24 cellular contexts compared by ENCODE assay signal in the genomic region with DNA sequence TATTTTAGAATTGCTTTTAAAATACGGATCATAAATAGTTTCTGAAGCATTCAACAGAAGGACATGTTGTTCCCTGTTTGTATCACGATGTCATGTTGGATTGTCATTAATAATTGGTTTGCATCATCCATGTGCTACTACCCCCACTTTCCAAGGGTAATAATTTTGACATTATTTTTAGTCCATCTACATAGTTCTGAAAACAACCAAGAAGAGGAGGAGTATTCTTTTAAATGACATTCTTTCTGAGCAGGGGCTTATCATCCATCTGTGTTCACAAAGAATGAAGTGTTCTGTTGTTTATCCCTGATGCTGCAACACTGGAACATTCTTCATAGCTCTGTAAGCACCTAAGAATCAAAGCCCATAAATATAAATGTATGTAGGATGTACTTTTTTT.
A peak's percentile ranks its signal among the peaks of the same experiment; 100 is the strongest.
DNase-seq lines count a peak whose midpoint lies in the region; ATAC-seq and TF ChIP-seq lines count a peak whose summit lies in the region.
"Had no signal": no experiment of that assay in that cellular context is flagged by ENCODE, and none has a peak within 500 bp of the region (broad histone marks: within the 10 kb centered on the region; RNA-seq: fewer than 3 reads in every experiment).

No MANE protein-coding gene starts in this region.

- peak; percentile 51 for TF ChIP-seq EP300 in esophagus muscularis mucosa (IDR thresholded peaks at IDR 0.05)

- no peaks in the 10 kb centered on the region for H3K27me3 Mint-ChIP-seq in mesothelial cell of epicardium (ENCODE audit: low read depth)
- peaks cover 0 to 1% of the 10 kb centered on the region in 2 donors for H3K27me3 Mint-ChIP-seq in CD4-positive, alpha-beta memory T cell
- H3K27me3 Mint-ChIP-seq: CD8-positive, alpha-beta memory T cell; IgD-negative memory B cell had no signal

- 64% methylated on average over 2 of the region's 2 CpGs for WGBS in esophagus muscularis mucosa

- no peaks in the 10 kb centered on the region for H3K36me3 ChIP-seq in A673 (ENCODE audit: insufficient read depth, low read length, poor library complexity, severe bottlenecking)
- H3K36me3 ChIP-seq in SK-N-MC (ENCODE audit: insufficient read depth, low read length) = peaks cover 8% of the 10 kb centered on the region; the same call in 1 of the 2 replicates
- H3K36me3 ChIP-seq in esophagus muscularis mucosa = no peaks in the 10 kb centered on the region
- H3K36me3 ChIP-seq in WERI-Rb-1 = no peaks in the 10 kb centered on the region
- H3K36me3 ChIP-seq in CD4-positive, alpha-beta memory T cell (ENCODE audit: insufficient read depth, low read length) = no peaks in the 10 kb centered on the region
- H3K36me3 ChIP-seq: HAP-1 had no signal

- no peak for TF ChIP-seq POLR2A in esophagus muscularis mucosa (IDR thresholded peaks at IDR 0.05; ENCODE audit: low read depth)

- BruUV-seq in A673 (replicated peaks; lab: Mats Ljungman, UMichigan) = no TSS peak

- ATAC-seq in HG03196 (IDR thresholded peaks at IDR 0.05; ENCODE audit: unreplicated experiment) (no peak), GM19351 (IDR thresholded peaks at IDR 0.05; ENCODE audit: unreplicated experiment) (no peak)
- ATAC-seq: GM23338 had no signal

- peaks cover 20% of the 10 kb centered on the region for H3K4me1 Mint-ChIP-seq in mesothelial cell of epicardium
- H3K4me1 Mint-ChIP-seq in CD4-positive, alpha-beta memory T cell = peaks cover 5 to 14% (median 11%) of the 10 kb centered on the region in 4 donors
- H3K4me1 Mint-ChIP-seq: GM23338 had no signal

- intact Hi-C loops in A673 (cut with micrococcal nuclease; ENCODE audit: unreplicated experiment) (loop anchor here (2.0 to 5.0 kb wide), 2 partner anchors 761 to 917 kb away; no protein-coding TSS in a partner anchor), esophagus muscularis mucosa (cut with DNase I) (no loop called here)
- intact Hi-C loops in CD4-positive, alpha-beta memory T cell (cut with micrococcal nuclease) = no loop called here

- POLR2A ChIA-PET in A673 (lab: Charles Lee; ENCODE audit: low non-redundant PET) = no interaction called here
- POLR2A ChIA-PET in CD4-positive, alpha-beta memory T cell (lab: Charles Lee; ENCODE audit: partially characterized antibody) = interaction anchor here (2.4 kb wide), 1 partner anchor 151 kb away, joined by 7 read pairs; the partner anchor contains the start of gene CITED2

- H3K4me3 Mint-ChIP-seq in mesothelial cell of epicardium = no peak overlapping the region
- H3K4me3 Mint-ChIP-seq in CD4-positive, alpha-beta memory T cell = no peak overlapping the region
- H3K4me3 Mint-ChIP-seq: CD8-positive, alpha-beta memory T cell; GM23338; IgD-negative memory B cell had no signal

- H3K4me3 ChIP-seq in A673 (ENCODE audit: low read depth, low read length, poor library complexity, severe bottlenecking) (no peak overlapping the region), SK-N-MC (no peak overlapping the region), esophagus muscularis mucosa (no peak overlapping the region), WERI-Rb-1 (ENCODE audit: low read depth, low read length) (no peak overlapping the region)
- no peak overlapping the region for H3K4me3 ChIP-seq in CD4-positive, alpha-beta memory T cell (ENCODE audit: low read length in 2 of 2)
- H3K4me3 ChIP-seq: GM23338, HAP-1 had no signal

- H3K36me3 Mint-ChIP-seq in mesothelial cell of epicardium = peaks cover 4% of the 10 kb centered on the region
- no peaks in the 10 kb centered on the region for H3K36me3 Mint-ChIP-seq in CD4-positive, alpha-beta memory T cell

- H3K9ac ChIP-seq in SK-N-MC (ENCODE audit: insufficient read length) = peak overlapping the region; percentile 70

- H3K27ac Mint-ChIP-seq in mesothelial cell of epicardium = peak overlapping the region; percentile 71
- H3K27ac Mint-ChIP-seq in CD4-positive, alpha-beta memory T cell = peak overlapping the region in 1 of 7 donors; percentile 30
- H3K27ac Mint-ChIP-seq: CD8-positive, alpha-beta memory T cell; GM23338; IgD-negative memory B cell had no signal

- H3K27ac ChIP-seq in A673 (ENCODE audit: low read depth, low read length, poor library complexity, severe bottlenecking) = peak overlapping the region; percentile 95
- H3K27ac ChIP-seq in SK-N-MC = peak overlapping the region; percentile 96
- H3K27ac ChIP-seq in esophagus muscularis mucosa (replicated peaks in 1 of 4) = peak overlapping the region in 2 of 4 donors; percentile 45 to 55
- H3K27ac ChIP-seq in WERI-Rb-1 = no peak overlapping the region
- no peak overlapping the region for H3K27ac ChIP-seq in CD4-positive, alpha-beta memory T cell (ENCODE audit: low read depth, low read length)
- H3K27ac ChIP-seq: 22Rv1, RWPE1 had no signal

- H3K27me3 ChIP-seq in A673 (replicated peaks; ENCODE audit: insufficient read depth, low read depth, low read length, poor library complexity) (no peaks in the 10 kb centered on the region), esophagus muscularis mucosa (no peaks in the 10 kb centered on the region), WERI-Rb-1 (ENCODE audit: insufficient read depth, low read depth, severe bottlenecking) (no peaks in the 10 kb centered on the region)
- H3K27me3 ChIP-seq in CD4-positive, alpha-beta memory T cell (ENCODE audit: insufficient read depth, low read length) = no peaks in the 10 kb centered on the region

- H3K4me1 ChIP-seq in A673 (ENCODE audit: insufficient read depth, low read length, poor library complexity, severe bottlenecking) = peaks cover 40% of the 10 kb centered on the region
- H3K4me1 ChIP-seq in esophagus muscularis mucosa = peaks cover 2 to 28% (median 6%) of the 10 kb centered on the region in 4 donors
- peaks cover 11% of the 10 kb centered on the region for H3K4me1 ChIP-seq in CD4-positive, alpha-beta memory T cell (ENCODE audit: insufficient read depth, low read length)
- H3K4me1 ChIP-seq: HAP-1 had no signal

- CTCF ChIA-PET in A673 (lab: Charles Lee) = no interaction called here
- CTCF ChIA-PET in CD4-positive, alpha-beta memory T cell (lab: Charles Lee; ENCODE audit: partially characterized antibody) = no interaction called here

- TF ChIP-seq CTCF in A673 (conservative IDR thresholded peaks at IDR 0.05; ENCODE audit: low read depth, low read length) = no peak
- no peak for TF ChIP-seq CTCF in esophagus muscularis mucosa (IDR thresholded peaks at IDR 0.05)
- no peak for TF ChIP-seq CTCF in mesothelial cell of epicardium (IDR thresholded peaks at IDR 0.05; ENCODE audit: unreplicated experiment)
- TF ChIP-seq CTCF in WERI-Rb-1 (IDR thresholded peaks at IDR 0.05; ENCODE audit: low read depth, low read length) = no peak

- DNase-seq in A673 (ENCODE audit: low spot score) (peak; percentile 22), SK-N-MC (ENCODE audit: low read depth, low spot score) (no peak), esophagus muscularis mucosa (ENCODE audit: extremely low spot score) (no peak), mesothelial cell of epicardium (ENCODE audit: low spot score in 2 of 2, unreplicated experiment in 2 of 2) (no peak), WERI-Rb-1 (no peak)
- no peak for DNase-seq in CD4-positive, alpha-beta memory T cell
- DNase-seq: AML-193; C1 segment of cervical spinal cord; CD8-positive, alpha-beta memory T cell; NCI-H1105; NCI-H146; NCI-H2029; NCI-H226; NCI-H524; NCI-H774; NK-92 treated with Interleukin-12 subunit alpha and Interleukin-12 subunit beta, amount 100 ng/mL, for 24 hours; SHP77 treated with DMSO at 0.1 percent for 48 hours had no signal

- peaks cover 4% of the 10 kb centered on the region for H3K9me3 ChIP-seq in A673 (ENCODE audit: low read depth, low read length, poor library complexity, severe bottlenecking)
- H3K9me3 ChIP-seq in SK-N-MC (ENCODE audit: low read depth, low read length) = peaks cover 6% of the 10 kb centered on the region; the same call in 1 of the 2 replicates
- no peaks in the 10 kb centered on the region for H3K9me3 ChIP-seq in esophagus muscularis mucosa
- no peaks in the 10 kb centered on the region for H3K9me3 ChIP-seq in WERI-Rb-1 (ENCODE audit: severe bottlenecking)
- H3K9me3 ChIP-seq in CD4-positive, alpha-beta memory T cell (ENCODE audit: control insufficient read depth in 1 of 2, low read length in 2 of 2) = no peaks in the 10 kb centered on the region
- H3K9me3 ChIP-seq: HAP-1 had no signal

- peaks cover 12% of the 10 kb centered on the region for H3K9me3 Mint-ChIP-seq in mesothelial cell of epicardium
- H3K9me3 Mint-ChIP-seq in CD4-positive, alpha-beta memory T cell = no peaks in the 10 kb centered on the region
- H3K9me3 Mint-ChIP-seq: CD8-positive, alpha-beta memory T cell; GM23338 had no signal

Comparison
In these comparisons a context has a peak if more than half of its experiments do, and no peak if none do; other contexts are left out.
1. H3K27ac ChIP-seq: peak in A673 (single experiment) and SK-N-MC (single experiment); none in WERI-Rb-1 (single experiment) and CD4-positive, alpha-beta memory T cell (single experiment).